ENCODE assay signal across 8 cellular contexts in genomic region chr2:45567288-45567963, GRCh38. TPM values are rescaled to one million over a fixed set of nuclear protein-coding genes. Genes with fewer than 3 reads are reported as not detected.
A peak's percentile ranks its signal among the peaks of the same experiment; 100 is the strongest.
DNase-seq lines count a peak whose midpoint lies in the region; ATAC-seq and TF ChIP-seq lines count a peak whose summit lies in the region.

No MANE protein-coding gene starts in this region.

- H2AFZ ChIP-seq in PC-3 (ENCODE audit: low read length): no peak overlapping the region

- TF ChIP-seq POLR2A in transverse colon (IDR thresholded peaks at IDR 0.05): no peak

- no peaks in the 10 kb centered on the region for H3F3A ChIP-seq in PC-3 (ENCODE audit: low read length, unreplicated experiment)

- H3K9me3 ChIP-seq in heart right ventricle (no peaks in the 10 kb centered on the region), PC-3 (ENCODE audit: low read length) (no peaks in the 10 kb centered on the region), transverse colon (no peaks in the 10 kb centered on the region)

- no peak overlapping the region for H3K9ac ChIP-seq in PC-3 (ENCODE audit: low read length)

- no peak for DNase-seq in heart right ventricle
- DNase-seq in cardiac septum (ENCODE audit: low spot score): no peak
- no peak for DNase-seq in PC-3
- DNase-seq in fibroblast of villous mesenchyme (ENCODE audit: low read depth): no peak
- DNase-seq in transverse colon: no peak
- no peak for DNase-seq in HT-29 (ENCODE audit: low spot score)
- DNase-seq in H4 (ENCODE audit: low spot score): no peak

- H3K27me3 ChIP-seq in heart right ventricle (no peaks in the 10 kb centered on the region), PC-3 (ENCODE audit: low read length) (no peaks in the 10 kb centered on the region), transverse colon (no peaks in the 10 kb centered on the region)

- H3K4me3 ChIP-seq in heart right ventricle (peak overlapping the region in 6 of 10 donors; percentile 1 to 34 (median 9)), PC-3 (ENCODE audit: low read length) (no peak overlapping the region), fibroblast of villous mesenchyme (ENCODE audit: low read depth, low read length) (peak overlapping the region; percentile 21), transverse colon (peak overlapping the region in 3 of 4 donors; percentile 2 to 44 (median 34))

- TF ChIP-seq CTCF in heart right ventricle (IDR thresholded peaks at IDR 0.05) (no peak), PC-3 (conservative IDR thresholded peaks at IDR 0.05; ENCODE audit: low read depth, low read length) (no peak), fibroblast of villous mesenchyme (IDR thresholded peaks at IDR 0.05; ENCODE audit: insufficient read depth, low read depth, low read length) (no peak), transverse colon (IDR thresholded peaks at IDR 0.05) (no peak)

- CTCF ChIA-PET in PC-3 (lab: Charles Lee): interaction anchor here (0.8 kb wide), 1 partner anchor 10 kb away, joined by 3 read pairs; no protein-coding TSS in a partner anchor

- ATAC-seq in heart right ventricle (peak in 1 of 8 donors; percentile 17), PC-3 (no peak), HG03342 (IDR thresholded peaks at IDR 0.05; ENCODE audit: unreplicated experiment) (no peak)

- H3K36me3 ChIP-seq in heart right ventricle (peaks cover 0 to 15% (median 0%) of the 10 kb centered on the region in 9 donors), PC-3 (ENCODE audit: low read depth, low read length) (peaks cover 11% of the 10 kb centered on the region; the same call in 1 of the 2 replicates), transverse colon (no peaks in the 10 kb centered on the region)

- BruUV-seq in PC-3 (replicated peaks; lab: Mats Ljungman, UMichigan): no TSS peak

- no peak overlapping the region for H3K4me2 ChIP-seq in PC-3 (ENCODE audit: low read length)

- POLR2A ChIA-PET in PC-3 (lab: Charles Lee; ENCODE audit: unreplicated experiment): interaction anchor here (0.5 kb wide), 1 partner anchor 605 kb away, joined by 3 read pairs; no protein-coding TSS in a partner anchor

- H3K9me2 ChIP-seq in PC-3 (replicated peaks; ENCODE audit: low read length): no peaks in the 10 kb centered on the region

- 88 to 92% methylated on average over 7 of the region's 7 CpGs for WGBS in heart right ventricle, 2 donors
- 70 to 76% methylated on average over 7 of the region's 7 CpGs for WGBS in transverse colon (ENCODE audit: low coverage in 1 of 2), 2 donors

- H3K27ac ChIP-seq in heart right ventricle: peak overlapping the region in 5 of 10 donors; percentile 16 to 86 (median 37)
- 0 out of 2 replicates have a peak overlapping the region, but pooled peaks have one; percentile 1 for H3K27ac ChIP-seq in PC-3 (ENCODE audit: low read length)
- H3K27ac ChIP-seq in transverse colon: peak overlapping the region; percentile 64 to 83 (median 76)

- peaks cover 0 to 31% (median 8%) of the 10 kb centered on the region in 9 donors for H3K4me1 ChIP-seq in heart right ventricle
- peaks cover 18% of the 10 kb centered on the region; the same call in 1 of the 2 replicates for H3K4me1 ChIP-seq in PC-3 (ENCODE audit: insufficient read depth, low read length)
- H3K4me1 ChIP-seq in transverse colon: peaks cover 3 to 16% (median 10%) of the 10 kb centered on the region in 4 donors

- in situ Hi-C loops in transverse colon (cut with MboI; ENCODE audit: low pct_ligation_motif_present in 1 of 4, low pct_unique_long_range_greater_than_20kb in 1 of 4, low sequenced_read_pairs in 3 of 4): no loop called here

- intact Hi-C loops in heart right ventricle (cut with DNase I): no loop called here
- intact Hi-C loops in cardiac septum (cut with DNase I): no loop called here
- intact Hi-C loops in PC-3 (cut with micrococcal nuclease): no loop called here
- intact Hi-C loops in transverse colon (cut with DNase I; ENCODE audit: low total_unique reads): no loop called here

- no peaks in the 10 kb centered on the region for H4K20me1 ChIP-seq in PC-3 (ENCODE audit: low read length)

- TF ChIP-seq EP300 in transverse colon (IDR thresholded peaks at IDR 0.05; ENCODE audit: low read depth): no peak

- no peaks in the 10 kb centered on the region for H3K79me2 ChIP-seq in PC-3 (ENCODE audit: low read length)

RNA-seq across cellular contexts. Expression of gene SRBD1, which starts 43.6 kb away (rescaled TPM):
- 10 to 100 TPM in 6 of 10 donors, 1 to 10 TPM in 4; 7.4 to 13.5 (median 11.2) TPM for total RNA-seq in heart right ventricle
- polyA plus RNA-seq in heart right ventricle: 1 to 10 TPM; 2.5 to 2.9 TPM
- total RNA-seq in cardiac septum: 11.2 TPM
- 19.8 and 20.8 TPM in 2 replicates for total RNA-seq in PC-3 (2014; rRNA removed)
- 19.6 and 31.1 TPM in 2 replicates for total RNA-seq in fibroblast of villous mesenchyme
- total RNA-seq in transverse colon: 10 to 100 TPM; 13.5 to 36.2 (median 26.8) TPM
- total RNA-seq in HT-29 (2014; rRNA removed; shearing (Covaris generic)): 4.3 and 5.8 TPM in 2 replicates
- total RNA-seq in H4 (2014; rRNA removed; shearing (Covaris generic)): 14.4 and 15.5 TPM in 2 replicates
